1 cellular context compared by ENCODE assay signal in the genomic region with DNA sequence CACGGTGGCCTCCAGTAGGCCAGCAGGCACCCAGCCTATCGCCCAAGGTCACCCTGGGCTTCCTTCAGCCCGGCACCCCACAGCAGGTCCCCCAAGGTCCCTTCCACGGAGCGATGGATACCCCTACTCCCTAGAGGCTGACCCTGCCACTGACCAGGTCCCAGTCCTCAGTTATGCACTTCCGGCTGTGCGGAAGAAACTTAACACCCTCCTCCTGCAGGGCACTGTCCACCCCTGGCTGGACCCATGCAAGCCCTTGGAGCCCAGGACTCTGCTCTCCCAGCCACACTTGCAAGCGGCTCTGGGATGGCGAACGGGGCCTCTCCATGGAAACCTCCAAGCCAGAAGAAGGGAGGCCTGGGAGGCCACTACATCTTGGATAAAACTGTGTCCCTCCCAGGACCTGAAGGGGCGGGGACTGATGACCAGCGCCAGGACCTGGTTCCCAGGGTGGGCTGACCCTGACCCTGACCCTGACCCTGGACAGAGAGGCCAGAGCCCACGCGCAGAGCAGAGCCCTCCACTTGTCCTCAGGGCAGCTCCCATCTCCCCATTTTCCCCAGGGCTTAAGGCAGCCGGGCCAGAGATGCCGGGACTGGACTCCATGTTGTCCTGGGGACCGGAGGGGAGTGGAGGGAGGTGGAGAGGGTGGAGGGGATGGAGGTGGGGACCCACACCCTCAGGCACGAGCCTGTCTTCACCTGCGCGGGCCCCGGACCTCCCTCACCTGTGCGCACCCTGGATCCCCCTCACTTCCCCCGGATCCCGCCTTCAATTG.
TF ChIP-seq lines count a peak whose summit lies in the region.

No MANE protein-coding gene starts in this region.

TF ChIP-seq in HepG2, 621 proteins besides CTCF, POLR2A, EP300 and RAD21 (continued from another document and continues in another):
- TF ChIP-seq, protein P1, sequence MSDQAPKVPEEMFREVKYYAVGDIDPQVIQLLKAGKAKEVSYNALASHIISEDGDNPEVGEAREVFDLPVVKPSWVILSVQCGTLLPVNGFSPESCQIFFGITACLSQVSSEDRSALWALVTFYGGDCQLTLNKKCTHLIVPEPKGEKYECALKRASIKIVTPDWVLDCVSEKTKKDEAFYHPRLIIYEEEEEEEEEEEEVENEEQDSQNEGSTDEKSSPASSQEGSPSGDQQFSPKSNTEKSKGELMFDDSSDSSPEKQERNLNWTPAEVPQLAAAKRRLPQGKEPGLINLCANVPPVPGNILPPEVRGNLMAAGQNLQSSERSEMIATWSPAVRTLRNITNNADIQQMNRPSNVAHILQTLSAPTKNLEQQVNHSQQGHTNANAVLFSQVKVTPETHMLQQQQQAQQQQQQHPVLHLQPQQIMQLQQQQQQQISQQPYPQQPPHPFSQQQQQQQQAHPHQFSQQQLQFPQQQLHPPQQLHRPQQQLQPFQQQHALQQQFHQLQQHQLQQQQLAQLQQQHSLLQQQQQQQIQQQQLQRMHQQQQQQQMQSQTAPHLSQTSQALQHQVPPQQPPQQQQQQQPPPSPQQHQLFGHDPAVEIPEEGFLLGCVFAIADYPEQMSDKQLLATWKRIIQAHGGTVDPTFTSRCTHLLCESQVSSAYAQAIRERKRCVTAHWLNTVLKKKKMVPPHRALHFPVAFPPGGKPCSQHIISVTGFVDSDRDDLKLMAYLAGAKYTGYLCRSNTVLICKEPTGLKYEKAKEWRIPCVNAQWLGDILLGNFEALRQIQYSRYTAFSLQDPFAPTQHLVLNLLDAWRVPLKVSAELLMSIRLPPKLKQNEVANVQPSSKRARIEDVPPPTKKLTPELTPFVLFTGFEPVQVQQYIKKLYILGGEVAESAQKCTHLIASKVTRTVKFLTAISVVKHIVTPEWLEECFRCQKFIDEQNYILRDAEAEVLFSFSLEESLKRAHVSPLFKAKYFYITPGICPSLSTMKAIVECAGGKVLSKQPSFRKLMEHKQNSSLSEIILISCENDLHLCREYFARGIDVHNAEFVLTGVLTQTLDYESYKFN (CRISPR knock-in tag; conservative IDR thresholded peaks at IDR 0.05): peak; percentile 32; the same call in 1 of the 2 replicates
- TF ChIP-seq ZNF34 (CRISPR knock-in tag; IDR thresholded peaks at IDR 0.05; ENCODE audit: borderline replicate concordance) (0 out of 2 replicates have a peak, but pooled peaks have one; percentile 16), CERS6 (CRISPR knock-in tag; IDR thresholded peaks at IDR 0.05) (0 out of 2 replicates have a peak, but pooled peaks have one; percentile 37), ZMAT3 (CRISPR knock-in tag; conservative IDR thresholded peaks at IDR 0.05) (0 out of 2 replicates have a peak, but pooled peaks have one; percentile 33), GZF1 (CRISPR knock-in tag; IDR thresholded peaks at IDR 0.05) (peak; percentile 55; the same call in 1 of the 2 replicates), HES4 (CRISPR knock-in tag; IDR thresholded peaks at IDR 0.05; ENCODE audit: borderline replicate concordance) (0 out of 2 replicates have a peak, but pooled peaks have one; percentile 16), ZNF343 (CRISPR knock-in tag; IDR thresholded peaks at IDR 0.05) (peak; percentile 21; the same call in 1 of the 2 replicates), FOXC1 (CRISPR knock-in tag; IDR thresholded peaks at IDR 0.05; ENCODE audit: borderline replicate concordance) (no peak), MEF2D (CRISPR knock-in tag; IDR thresholded peaks at IDR 0.05) (0 out of 2 replicates have a peak, but pooled peaks have one; percentile 51), ZNF770 (CRISPR knock-in tag; IDR thresholded peaks at IDR 0.05) (peak; percentile 69), MTERF4 (CRISPR knock-in tag; IDR thresholded peaks at IDR 0.05) (peak; percentile 66; the same call in 1 of the 2 replicates), SAP130 (CRISPR knock-in tag; IDR thresholded peaks at IDR 0.05; ENCODE audit: low read depth) (peak; percentile 65), IKZF4 (CRISPR knock-in tag; IDR thresholded peaks at IDR 0.05; ENCODE audit: borderline replicate concordance, low read depth, not compliant biosample characterization) (peak; percentile 33), NRL (CRISPR knock-in tag; IDR thresholded peaks at IDR 0.05; ENCODE audit: borderline replicate concordance) (no peak; the same call in 1 of the 2 replicates), MED1 (CRISPR knock-in tag; IDR thresholded peaks at IDR 0.05) (0 out of 2 replicates have a peak, but pooled peaks have one; percentile 35), HOXA3 (CRISPR knock-in tag; IDR thresholded peaks at IDR 0.05) (0 out of 2 replicates have a peak, but pooled peaks have one; percentile 9), ZNF709 (CRISPR knock-in tag; IDR thresholded peaks at IDR 0.05) (0 out of 2 replicates have a peak, but pooled peaks have one; percentile 53), LBX2 (CRISPR knock-in tag; IDR thresholded peaks at IDR 0.05; ENCODE audit: borderline replicate concordance) (peak; percentile 17; the same call in 1 of the 2 replicates), ELF3 (CRISPR knock-in tag; IDR thresholded peaks at IDR 0.05) (peak; percentile 29; the same call in 1 of the 2 replicates), ZNF572 (CRISPR knock-in tag; IDR thresholded peaks at IDR 0.05) (peak; percentile 71; the same call in 1 of the 2 replicates), RARG (CRISPR knock-in tag; IDR thresholded peaks at IDR 0.05; ENCODE audit: low read depth) (no peak), ZNF501 (CRISPR knock-in tag; IDR thresholded peaks at IDR 0.05) (0 out of 2 replicates have a peak, but pooled peaks have one; percentile 30), STAG1 (CRISPR knock-in tag; IDR thresholded peaks at IDR 0.05) (0 out of 2 replicates have a peak, but pooled peaks have one; percentile 12), ZNF609 (CRISPR knock-in tag; IDR thresholded peaks at IDR 0.05; ENCODE audit: borderline replicate concordance) (peak; percentile 45; the same call in 1 of the 2 replicates), HNRNPLL (IDR thresholded peaks at IDR 0.05; ENCODE audit: low read depth, low read length, poor library complexity, severe bottlenecking) (peak; percentile 9), ZNF296 (CRISPR knock-in tag; conservative IDR thresholded peaks at IDR 0.05) (peak; percentile 91), NFKB2 (CRISPR knock-in tag; IDR thresholded peaks at IDR 0.05; ENCODE audit: borderline replicate concordance) (peak; percentile 44; the same call in 1 of the 2 replicates)
- TF ChIP-seq, protein P2, sequence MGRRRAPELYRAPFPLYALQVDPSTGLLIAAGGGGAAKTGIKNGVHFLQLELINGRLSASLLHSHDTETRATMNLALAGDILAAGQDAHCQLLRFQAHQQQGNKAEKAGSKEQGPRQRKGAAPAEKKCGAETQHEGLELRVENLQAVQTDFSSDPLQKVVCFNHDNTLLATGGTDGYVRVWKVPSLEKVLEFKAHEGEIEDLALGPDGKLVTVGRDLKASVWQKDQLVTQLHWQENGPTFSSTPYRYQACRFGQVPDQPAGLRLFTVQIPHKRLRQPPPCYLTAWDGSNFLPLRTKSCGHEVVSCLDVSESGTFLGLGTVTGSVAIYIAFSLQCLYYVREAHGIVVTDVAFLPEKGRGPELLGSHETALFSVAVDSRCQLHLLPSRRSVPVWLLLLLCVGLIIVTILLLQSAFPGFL (CRISPR knock-in tag; IDR thresholded peaks at IDR 0.05): no peak
- TF ChIP-seq, protein P3, sequence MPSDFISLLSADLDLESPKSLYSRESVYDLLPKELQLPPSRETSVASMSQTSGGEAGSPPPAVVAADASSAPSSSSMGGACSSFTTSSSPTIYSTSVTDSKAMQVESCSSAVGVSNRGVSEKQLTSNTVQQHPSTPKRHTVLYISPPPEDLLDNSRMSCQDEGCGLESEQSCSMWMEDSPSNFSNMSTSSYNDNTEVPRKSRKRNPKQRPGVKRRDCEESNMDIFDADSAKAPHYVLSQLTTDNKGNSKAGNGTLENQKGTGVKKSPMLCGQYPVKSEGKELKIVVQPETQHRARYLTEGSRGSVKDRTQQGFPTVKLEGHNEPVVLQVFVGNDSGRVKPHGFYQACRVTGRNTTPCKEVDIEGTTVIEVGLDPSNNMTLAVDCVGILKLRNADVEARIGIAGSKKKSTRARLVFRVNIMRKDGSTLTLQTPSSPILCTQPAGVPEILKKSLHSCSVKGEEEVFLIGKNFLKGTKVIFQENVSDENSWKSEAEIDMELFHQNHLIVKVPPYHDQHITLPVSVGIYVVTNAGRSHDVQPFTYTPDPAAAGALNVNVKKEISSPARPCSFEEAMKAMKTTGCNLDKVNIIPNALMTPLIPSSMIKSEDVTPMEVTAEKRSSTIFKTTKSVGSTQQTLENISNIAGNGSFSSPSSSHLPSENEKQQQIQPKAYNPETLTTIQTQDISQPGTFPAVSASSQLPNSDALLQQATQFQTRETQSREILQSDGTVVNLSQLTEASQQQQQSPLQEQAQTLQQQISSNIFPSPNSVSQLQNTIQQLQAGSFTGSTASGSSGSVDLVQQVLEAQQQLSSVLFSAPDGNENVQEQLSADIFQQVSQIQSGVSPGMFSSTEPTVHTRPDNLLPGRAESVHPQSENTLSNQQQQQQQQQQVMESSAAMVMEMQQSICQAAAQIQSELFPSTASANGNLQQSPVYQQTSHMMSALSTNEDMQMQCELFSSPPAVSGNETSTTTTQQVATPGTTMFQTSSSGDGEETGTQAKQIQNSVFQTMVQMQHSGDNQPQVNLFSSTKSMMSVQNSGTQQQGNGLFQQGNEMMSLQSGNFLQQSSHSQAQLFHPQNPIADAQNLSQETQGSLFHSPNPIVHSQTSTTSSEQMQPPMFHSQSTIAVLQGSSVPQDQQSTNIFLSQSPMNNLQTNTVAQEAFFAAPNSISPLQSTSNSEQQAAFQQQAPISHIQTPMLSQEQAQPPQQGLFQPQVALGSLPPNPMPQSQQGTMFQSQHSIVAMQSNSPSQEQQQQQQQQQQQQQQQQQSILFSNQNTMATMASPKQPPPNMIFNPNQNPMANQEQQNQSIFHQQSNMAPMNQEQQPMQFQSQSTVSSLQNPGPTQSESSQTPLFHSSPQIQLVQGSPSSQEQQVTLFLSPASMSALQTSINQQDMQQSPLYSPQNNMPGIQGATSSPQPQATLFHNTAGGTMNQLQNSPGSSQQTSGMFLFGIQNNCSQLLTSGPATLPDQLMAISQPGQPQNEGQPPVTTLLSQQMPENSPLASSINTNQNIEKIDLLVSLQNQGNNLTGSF (CRISPR knock-in tag; IDR thresholded peaks at IDR 0.05): 0 out of 2 replicates have a peak, but pooled peaks have one; percentile 48
